Comparison of ENCODE assay signal across 14 cellular contexts in genomic region chr10:58557714-58558113, GRCh38. TPM values are rescaled to one million over a fixed set of nuclear protein-coding genes. Genes with fewer than 3 reads are reported as not detected.
A peak's percentile ranks its signal among the peaks of the same experiment; 100 is the strongest.
DNase-seq lines count a peak whose midpoint lies in the region; ATAC-seq and TF ChIP-seq lines count a peak whose summit lies in the region.
"Had no signal": no experiment of that assay in that cellular context is flagged by ENCODE, and none has a peak within 500 bp of the region (broad histone marks: within the 10 kb centered on the region; RNA-seq: fewer than 3 reads in every experiment).

No MANE protein-coding gene starts in this region.

- H3K36me3 ChIP-seq in Caco-2 (ENCODE audit: control insufficient read depth, insufficient read depth, low read length) (peaks cover 4% of the 10 kb centered on the region), HEK293 (ENCODE audit: control insufficient read depth in 2 of 2, insufficient read depth in 1 of 2, low read length in 2 of 2) (no peaks in the 10 kb centered on the region), upper lobe of right lung (no peaks in the 10 kb centered on the region)
- H3K36me3 ChIP-seq: BLaER1 treated with 17β-estradiol and CSF1 and Interleukin-3, amounts not matched to agents 10 nM and 100 nM had no signal

- ATAC-seq in upper lobe of right lung, result no peak
- ATAC-seq in HG02678 (IDR thresholded peaks at IDR 0.05; ENCODE audit: unreplicated experiment), result no peak
- ATAC-seq: CD8-positive, alpha-beta T cell had no signal

- POLR2A ChIA-PET in Caco-2 (lab: Charles Lee), result no interaction called here
- POLR2A ChIA-PET in HEK293 (lab: Yijun Ruan, JAX), result no interaction called here

- peaks cover 48% of the 10 kb centered on the region for H3K9me3 Mint-ChIP-seq in Caco-2 (ENCODE audit: unreplicated experiment)

- BruUV-seq in Caco-2 (replicated peaks; lab: Mats Ljungman, UMichigan), result no TSS peak

- peaks cover 74% of the 10 kb centered on the region for H3K4me1 Mint-ChIP-seq in Caco-2 (ENCODE audit: low read depth, unreplicated experiment)
- H3K4me1 Mint-ChIP-seq: B cell had no signal

- H3K27me3 ChIP-seq in Caco-2 (replicated peaks; ENCODE audit: control insufficient read depth, insufficient read depth, low read length) (no peaks in the 10 kb centered on the region), upper lobe of right lung (no peaks in the 10 kb centered on the region)
- H3K27me3 ChIP-seq: BLaER1 treated with 17β-estradiol and CSF1 and Interleukin-3, amounts not matched to agents 10 nM and 100 nM had no signal

- H3K4me1 ChIP-seq in Caco-2 (peaks cover 63% of the 10 kb centered on the region), HEK293 (ENCODE audit: control insufficient read depth, insufficient read depth, low read length) (no peaks in the 10 kb centered on the region), upper lobe of right lung (no peaks in the 10 kb centered on the region)
- H3K4me1 ChIP-seq: BLaER1 treated with 17β-estradiol and CSF1 and Interleukin-3, amounts not matched to agents 10 nM and 100 nM had no signal

- H3K4me3 Mint-ChIP-seq in Caco-2 (ENCODE audit: unreplicated experiment), result peak overlapping the region; percentile 54
- H3K4me3 Mint-ChIP-seq: B cell; CD4-positive, alpha-beta T cell; CD8-positive, alpha-beta T cell had no signal

- H3K4me3 ChIP-seq in Caco-2 (ENCODE audit: low read depth, low read length) (no peak overlapping the region), HEK293 (ENCODE audit: low read depth, low read length) (no peak overlapping the region), upper lobe of right lung (no peak overlapping the region)
- H3K4me3 ChIP-seq: BLaER1 treated with 17β-estradiol and CSF1 and Interleukin-3, amounts not matched to agents 10 nM and 100 nM had no signal

- CTCF ChIA-PET in Caco-2 (lab: Charles Lee) (no interaction called here), HEK293 (lab: Yijun Ruan, JAX) (interaction anchor here (1.0 kb wide), 1 partner anchor 142 kb away, joined by 3 read pairs; no protein-coding TSS in a partner anchor)

- peak overlapping the region; percentile 78 for H3K27ac Mint-ChIP-seq in Caco-2 (ENCODE audit: unreplicated experiment)
- H3K27ac Mint-ChIP-seq: B cell; CD4-positive, alpha-beta T cell; CD8-positive, alpha-beta T cell had no signal

- intact Hi-C loops in Caco-2 (cut with micrococcal nuclease; ENCODE audit: unreplicated experiment), result no loop called here
- intact Hi-C loops in upper lobe of right lung (cut with DNase I), result no loop called here

- no peaks in the 10 kb centered on the region for H3K27me3 Mint-ChIP-seq in Caco-2 (ENCODE audit: insufficient read depth, unreplicated experiment)
- H3K27me3 Mint-ChIP-seq: B cell; CD4-positive, alpha-beta T cell had no signal

- TF ChIP-seq CTCF in Caco-2 (IDR thresholded peaks at IDR 0.05; ENCODE audit: insufficient read depth in 1 of 2, low read depth in 1 of 2, low read length in 1 of 2, severe bottlenecking in 1 of 2, unreplicated experiment in 1 of 2) (no peak), HEK293 (tag by site-specific recombination; IDR thresholded peaks at IDR 0.05) (no peak), upper lobe of right lung (IDR thresholded peaks at IDR 0.05) (no peak)

- peaks cover 40% of the 10 kb centered on the region for H3K9me3 ChIP-seq in Caco-2
- H3K9me3 ChIP-seq in HEK293 (ENCODE audit: control insufficient read depth, insufficient read depth, low read depth, low read length), result no peaks in the 10 kb centered on the region; the same call in 1 of the 2 replicates
- peaks cover 14% of the 10 kb centered on the region for H3K9me3 ChIP-seq in upper lobe of right lung

- peaks cover 64% of the 10 kb centered on the region for H3K36me3 Mint-ChIP-seq in Caco-2 (ENCODE audit: insufficient read depth, unreplicated experiment)
- H3K36me3 Mint-ChIP-seq: CD8-positive, alpha-beta T cell had no signal

- H3K27ac ChIP-seq in HEK293 (ENCODE audit: extremely low read depth, low read depth, low read length) (no peak overlapping the region), upper lobe of right lung (no peak overlapping the region)
- H3K27ac ChIP-seq: BLaER1 treated with 17β-estradiol and CSF1 and Interleukin-3, amounts not matched to agents 10 nM and 100 nM; C4-2B had no signal

- DNase-seq in Caco-2 (no peak), upper lobe of right lung (no peak), SKM-1 treated with dmso at 0.1 percent for 144 hours (lab: John Stamatoyannopoulos, UW; ENCODE audit: unreplicated experiment) (no peak)
- DNase-seq: 8988T; AML-193; CD4-positive, alpha-beta T cell; CD8-positive, alpha-beta T cell; DMS79 treated with DMSO at 0.1 percent for 48 hours; GF-D8 had no signal

TF ChIP-seq in HEK293, 187 proteins besides CTCF, POLR2A, EP300 and RAD21:
- TF ChIP-seq SP2 (tag by site-specific recombination; IDR thresholded peaks at IDR 0.05) (no peak), ZNF394 (tag by site-specific recombination; IDR thresholded peaks at IDR 0.05; ENCODE audit: borderline replicate concordance) (no peak), ZNF658 (tag by site-specific recombination; IDR thresholded peaks at IDR 0.05) (no peak), PRDM10 (tag by site-specific recombination; IDR thresholded peaks at IDR 0.05) (no peak), ZNF26 (tag by site-specific recombination; IDR thresholded peaks at IDR 0.05) (peak; percentile 94)

RNA-seq across cellular contexts. Expression of gene BICC1, which starts 45.0 kb away (rescaled TPM):
- total RNA-seq in Caco-2 (2022) (118 and 122 TPM in 2 replicates), upper lobe of right lung (9.2 TPM)
- total RNA-seq: B cell; CD4-positive, alpha-beta T cell; CD8-positive, alpha-beta T cell had no signal

Comparison
In these comparisons a context has a peak if more than half of its experiments do, and no peak if none do; other contexts are left out.
1. RNA of gene BICC1, which starts 45.0 kb away (total RNA-seq): 118 to 122 TPM in Caco-2; 9.2 TPM in upper lobe of right lung (single experiment); every median in the first group is over 10 times any median in the second.